Comparison of ENCODE assay signal across 2 cellular contexts in genomic region chr1:117605164-117605810, GRCh38.
TF ChIP-seq lines count a peak whose summit lies in the region.

No MANE protein-coding gene starts in this region.

TF ChIP-seq in IMR-90, 13 proteins besides CTCF, POLR2A, EP300 and RAD21:
- TF ChIP-seq RFX5 (IDR thresholded peaks at IDR 0.05; ENCODE audit: low read depth, low read length), result no peak
- TF ChIP-seq MAZ (IDR thresholded peaks at IDR 0.05; ENCODE audit: borderline replicate concordance, low read depth, low read length), result no peak
- peak; percentile 61 for TF ChIP-seq MAFK (IDR thresholded peaks at IDR 0.05; ENCODE audit: low read depth, low read length)
- no peak for TF ChIP-seq BHLHE40 (IDR thresholded peaks at IDR 0.05; ENCODE audit: low read depth, low read length)
- TF ChIP-seq MXI1 (IDR thresholded peaks at IDR 0.05; ENCODE audit: borderline replicate concordance, low read depth, low read length), result no peak
- TF ChIP-seq CHD1 (IDR thresholded peaks at IDR 0.05; ENCODE audit: low read depth, low read length), result no peak
- TF ChIP-seq CEBPB (IDR thresholded peaks at IDR 0.05; ENCODE audit: low read depth, low read length), result no peak
- no peak for TF ChIP-seq USF2 (IDR thresholded peaks at IDR 0.05; ENCODE audit: low read depth, low read length)
- TF ChIP-seq RCOR1 (IDR thresholded peaks at IDR 0.05; ENCODE audit: insufficient replicate concordance, low read length), result no peak

TF ChIP-seq in HepG2, 621 proteins besides CTCF, POLR2A, EP300 and RAD21 (continues in another document):
- no peak for TF ChIP-seq HMG20A (CRISPR knock-in tag; IDR thresholded peaks at IDR 0.05; ENCODE audit: borderline replicate concordance)
- TF ChIP-seq ZNF501 (CRISPR knock-in tag; IDR thresholded peaks at IDR 0.05), result peak; percentile 49
- peak; percentile 23; the same call in 1 of the 2 replicates for TF ChIP-seq ZNF687 (CRISPR knock-in tag; IDR thresholded peaks at IDR 0.05)
- TF ChIP-seq ZNF563 (CRISPR knock-in tag; IDR thresholded peaks at IDR 0.05), result no peak
- TF ChIP-seq ZNF564 (CRISPR knock-in tag; IDR thresholded peaks at IDR 0.05), result 0 out of 2 replicates have a peak, but pooled peaks have one; percentile 3
- no peak for TF ChIP-seq MIER2 (CRISPR knock-in tag; IDR thresholded peaks at IDR 0.05)
- no peak for TF ChIP-seq AFF4 (CRISPR knock-in tag; IDR thresholded peaks at IDR 0.05)
- TF ChIP-seq CBFB (CRISPR knock-in tag; IDR thresholded peaks at IDR 0.05), result no peak
- TF ChIP-seq GABPB1 (CRISPR knock-in tag; IDR thresholded peaks at IDR 0.05), result no peak
- no peak for TF ChIP-seq ZNF605 (CRISPR knock-in tag; IDR thresholded peaks at IDR 0.05)
- no peak for TF ChIP-seq POGZ (CRISPR knock-in tag; IDR thresholded peaks at IDR 0.05)
- TF ChIP-seq ZNF12 (CRISPR knock-in tag; IDR thresholded peaks at IDR 0.05), result no peak
- TF ChIP-seq ZHX1 (CRISPR knock-in tag; IDR thresholded peaks at IDR 0.05; ENCODE audit: low read depth), result no peak
- no peak for TF ChIP-seq KAT8 (CRISPR knock-in tag; IDR thresholded peaks at IDR 0.05)
- no peak for TF ChIP-seq ZFP82 (CRISPR knock-in tag; IDR thresholded peaks at IDR 0.05; ENCODE audit: borderline replicate concordance)
- TF ChIP-seq PHB2 (IDR thresholded peaks at IDR 0.05; ENCODE audit: partially characterized antibody), result no peak
- TF ChIP-seq ZNF17 (CRISPR knock-in tag; IDR thresholded peaks at IDR 0.05), result no peak
- no peak for TF ChIP-seq DPF2 (CRISPR knock-in tag; IDR thresholded peaks at IDR 0.05; ENCODE audit: borderline replicate concordance, low read depth)
- no peak for TF ChIP-seq ETV5 (CRISPR knock-in tag; IDR thresholded peaks at IDR 0.05; ENCODE audit: borderline replicate concordance)
- peak; percentile 11; the same call in 1 of the 2 replicates for TF ChIP-seq SIN3A (IDR thresholded peaks at IDR 0.05; ENCODE audit: borderline replicate concordance, low read depth, low read length)
- no peak for TF ChIP-seq TSC22D2 (CRISPR knock-in tag; IDR thresholded peaks at IDR 0.05; ENCODE audit: borderline replicate concordance)
- no peak for TF ChIP-seq RNF2 (conservative IDR thresholded peaks at IDR 0.05; ENCODE audit: low read depth)
- TF ChIP-seq ZNF253 (CRISPR knock-in tag; IDR thresholded peaks at IDR 0.05; ENCODE audit: borderline replicate concordance), result peak; percentile 68; the same call in 1 of the 2 replicates
- TF ChIP-seq MAFK (conservative IDR thresholded peaks at IDR 0.05 in 1 of 2, IDR thresholded peaks at IDR 0.05 in 1 of 2; ENCODE audit: low read length in 2 of 2), result peak; percentile 21 to 51; a peak in 2 of 4 replicates
- TF ChIP-seq PRDM10 (CRISPR knock-in tag; IDR thresholded peaks at IDR 0.05; ENCODE audit: low read depth), result 0 out of 2 replicates have a peak, but pooled peaks have one; percentile 12
- TF ChIP-seq PHF8 (CRISPR knock-in tag; IDR thresholded peaks at IDR 0.05), result 0 out of 2 replicates have a peak, but pooled peaks have one; percentile 25
- no peak for TF ChIP-seq ZNF703 (CRISPR knock-in tag; IDR thresholded peaks at IDR 0.05; ENCODE audit: borderline replicate concordance)
- no peak for TF ChIP-seq ZNF232 (CRISPR knock-in tag; IDR thresholded peaks at IDR 0.05; ENCODE audit: borderline replicate concordance)
- no peak; the same call in 1 of the 2 replicates for TF ChIP-seq ZNF274 (CRISPR knock-in tag; IDR thresholded peaks at IDR 0.05)
- TF ChIP-seq ZNF543 (CRISPR knock-in tag; IDR thresholded peaks at IDR 0.05), result 0 out of 2 replicates have a peak, but pooled peaks have one; percentile 1
- TF ChIP-seq ZBTB4 (CRISPR knock-in tag; IDR thresholded peaks at IDR 0.05; ENCODE audit: borderline replicate concordance), result no peak
- TF ChIP-seq ATF7-NPFF (CRISPR knock-in tag; IDR thresholded peaks at IDR 0.05; ENCODE audit: low read depth), result no peak
- TF ChIP-seq ZNF335 (CRISPR knock-in tag; IDR thresholded peaks at IDR 0.05), result 0 out of 2 replicates have a peak, but pooled peaks have one; percentile 4
- TF ChIP-seq ZFX (CRISPR knock-in tag; IDR thresholded peaks at IDR 0.05; ENCODE audit: low read depth), result no peak
- TF ChIP-seq CCDC6 (CRISPR knock-in tag; IDR thresholded peaks at IDR 0.05), result no peak
- TF ChIP-seq MTA1 (CRISPR knock-in tag; IDR thresholded peaks at IDR 0.05; ENCODE audit: borderline replicate concordance), result no peak
- TF ChIP-seq ZFP91 (CRISPR knock-in tag; IDR thresholded peaks at IDR 0.05; ENCODE audit: borderline replicate concordance), result 0 out of 2 replicates have a peak, but pooled peaks have one; percentile 12
- TF ChIP-seq HOXA5 (CRISPR knock-in tag; IDR thresholded peaks at IDR 0.05), result no peak
- no peak for TF ChIP-seq FOXK1 (CRISPR knock-in tag; IDR thresholded peaks at IDR 0.05; ENCODE audit: borderline replicate concordance, low read depth)
- TF ChIP-seq U2AF2 (IDR thresholded peaks at IDR 0.05; ENCODE audit: low read depth, low read length), result no peak
